ENCODE assay signal across 8 cellular contexts in genomic region chr2:69724540-69725159, GRCh38. TPM values are rescaled to one million over a fixed set of nuclear protein-coding genes. Genes with fewer than 3 reads are reported as not detected.
DNase-seq lines count a peak whose midpoint lies in the region; ATAC-seq and TF ChIP-seq lines count a peak whose summit lies in the region.

No MANE protein-coding gene starts in this region.

- no peaks in the 10 kb centered on the region for H3K36me3 Mint-ChIP-seq in naive B cell

- H3K27me3 Mint-ChIP-seq in naive B cell: peaks cover 0 to 6% (median 0%) of the 10 kb centered on the region in 3 donors

- H3K4me3 Mint-ChIP-seq in naive B cell: peak overlapping the region in 7 of 8 donors; percentile 39 to 86 (median 64)

- no peaks in the 10 kb centered on the region for H3K79me2 ChIP-seq in ACC112 (ENCODE audit: control insufficient read depth, insufficient read depth, low read length, unreplicated experiment)

- H3K4me1 ChIP-seq in ACC112 (ENCODE audit: control insufficient read depth, insufficient read depth, low read length, unreplicated experiment) (no peaks in the 10 kb centered on the region), esophagus squamous epithelium (peaks cover 0 to 7% (median 4%) of the 10 kb centered on the region in 3 donors)

- no peaks in the 10 kb centered on the region for H3K9me3 ChIP-seq in esophagus squamous epithelium

- H3K36me3 ChIP-seq in ACC112 (ENCODE audit: insufficient read depth, low read length): no peaks in the 10 kb centered on the region
- no peaks in the 10 kb centered on the region for H3K36me3 ChIP-seq in esophagus squamous epithelium

- peak overlapping the region in 1 of 6 donors; percentile 13 for H3K27ac Mint-ChIP-seq in naive B cell

- ATAC-seq in GM18870 (IDR thresholded peaks at IDR 0.05; ENCODE audit: unreplicated experiment) (peak; percentile 60), naive B cell (ENCODE audit: low read depth in 2 of 2) (peak; percentile 77 to 92)

- peak; percentile 64 for DNase-seq in Jurkat, Clone E6-1 (ENCODE audit: low read depth, low spot score)
- DNase-seq in OCI-M2 (lab: John Stamatoyannopoulos, UW; ENCODE audit: unreplicated experiment) (peak; percentile 66), esophagus squamous epithelium (lab: John Stamatoyannopoulos, UW) (peak; percentile 5), naive B cell (peak; percentile 76)
- peak; percentile 87 for DNase-seq in activated T-cell treated with anti-CD3 and anti-CD28 coated beads, Interleukin-2, amount 50 U/mL, for 1 hour
- DNase-seq in stimulated activated CD8-positive, alpha-beta memory T cell treated with anti-CD3 and anti-CD28 coated beads, Interleukin-7, amount 100 ng/mL, for 48 hours (ENCODE audit: extremely low read depth in 1 of 2, low read depth in 1 of 2): peak; percentile 45 to 71

- H3K27me3 ChIP-seq in ACC112 (ENCODE audit: insufficient read depth, low read length) (no peaks in the 10 kb centered on the region), esophagus squamous epithelium (no peaks in the 10 kb centered on the region)

- no peak overlapping the region for H3K27ac ChIP-seq in ACC112 (ENCODE audit: low read depth, low read length)
- no peak overlapping the region for H3K27ac ChIP-seq in esophagus squamous epithelium

- H3K4me3 ChIP-seq in ACC112 (ENCODE audit: low read depth, low read length) (peak overlapping the region; percentile 70), esophagus squamous epithelium (peak overlapping the region in 3 of 4 donors; percentile 10 to 51 (median 31))
- H3K4me3 ChIP-seq in Jurkat, Clone E6-1 (ENCODE audit: low read length): no peak overlapping the region

- no peaks in the 10 kb centered on the region for H3K9me3 Mint-ChIP-seq in naive B cell

- WGBS in esophagus squamous epithelium, 2 donors: 1 to 3% methylated on average over 13 of the region's 13 CpGs

- TF ChIP-seq POLR2A in esophagus squamous epithelium (IDR thresholded peaks at IDR 0.05): no peak

- peak; percentile 91 to 98 (median 96) for TF ChIP-seq CTCF in esophagus squamous epithelium (IDR thresholded peaks at IDR 0.05)

- peak overlapping the region; percentile 52 for H2AFZ ChIP-seq in ACC112 (ENCODE audit: low read length, unreplicated experiment)

- intact Hi-C loops in esophagus squamous epithelium (cut with DNase I): loop anchor here (2.0 kb wide), 1 partner anchor 92 kb away; no protein-coding TSS in a partner anchor

- H3K4me1 Mint-ChIP-seq in naive B cell: peaks cover 6 to 10% (median 7%) of the 10 kb centered on the region in 3 donors

RNA-seq across cellular contexts. Expression of gene ANXA4, which starts 17.3 kb away (rescaled TPM):
- polyA plus RNA-seq in Jurkat, Clone E6-1 (2012; ENCODE audit: insufficient read depth, insufficient read length): 25.5 TPM
- 10 to 100 TPM; 24.8 to 66.4 (median 43.6) TPM for total RNA-seq in esophagus squamous epithelium
- 100 to 1,000 TPM in 1 of 6 donors, 10 to 100 TPM in 5; 43.4 to 113 (median 82.0) TPM for polyA plus RNA-seq in naive B cell (ENCODE audit: low read depth in 6 of 6)

Comparison
In these comparisons a context has a peak if more than half of its experiments do, and no peak if none do; other contexts are left out.
1. DNase-seq: peak in every context shown above with its lines; median percentile 87 in activated T-cell treated with anti-CD3 and anti-CD28 coated beads, Interleukin-2, amount 50 U/mL, for 1 hour; 76 in naive B cell; 66 in OCI-M2; 64 in Jurkat, Clone E6-1; 58 in stimulated activated CD8-positive, alpha-beta memory T cell treated with anti-CD3 and anti-CD28 coated beads, Interleukin-7, amount 100 ng/mL, for 48 hours; 5 in esophagus squamous epithelium.